ENCODE assay signal across 1 cellular context in the genomic region with DNA sequence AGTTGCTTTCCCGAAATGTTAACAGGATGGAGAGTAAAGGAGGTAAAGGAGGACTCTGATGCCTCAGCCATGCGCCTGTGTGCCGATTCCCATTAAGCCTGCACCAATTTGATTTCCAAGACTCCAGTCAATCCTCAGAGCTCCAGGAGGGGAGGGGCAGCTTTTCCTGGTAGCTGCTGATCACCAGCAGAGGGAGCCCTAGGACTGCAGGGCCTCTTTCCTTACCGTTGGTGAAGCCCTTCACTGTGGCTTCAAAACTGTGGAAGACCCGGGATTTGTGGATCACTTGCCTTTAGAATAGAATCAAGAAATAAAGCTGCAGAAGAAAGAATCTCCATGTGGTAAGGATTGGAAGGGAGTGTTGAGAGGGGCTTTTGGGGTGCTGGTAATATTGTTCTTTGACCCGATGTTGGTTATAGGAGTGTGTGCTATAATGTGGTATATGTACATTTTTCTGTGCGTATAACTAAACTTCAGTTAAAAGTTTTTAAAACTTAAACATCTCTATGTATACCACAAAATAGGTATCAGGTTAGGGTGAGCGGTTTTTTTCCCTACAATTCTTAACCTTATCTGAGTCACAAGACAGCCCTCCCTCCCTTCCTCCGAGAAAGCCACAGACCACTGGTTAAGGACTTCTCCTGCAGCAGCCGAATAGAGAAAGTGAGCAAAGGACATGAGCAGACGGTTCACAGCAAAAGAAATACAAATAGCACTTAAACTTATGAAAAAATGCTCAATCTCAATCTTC.
TF ChIP-seq lines count a peak whose summit lies in the region.

No MANE protein-coding gene starts in this region.

TF ChIP-seq in HepG2, 621 proteins besides CTCF, POLR2A, EP300 and RAD21 (continued from another document):
- TF ChIP-seq, protein P1, sequence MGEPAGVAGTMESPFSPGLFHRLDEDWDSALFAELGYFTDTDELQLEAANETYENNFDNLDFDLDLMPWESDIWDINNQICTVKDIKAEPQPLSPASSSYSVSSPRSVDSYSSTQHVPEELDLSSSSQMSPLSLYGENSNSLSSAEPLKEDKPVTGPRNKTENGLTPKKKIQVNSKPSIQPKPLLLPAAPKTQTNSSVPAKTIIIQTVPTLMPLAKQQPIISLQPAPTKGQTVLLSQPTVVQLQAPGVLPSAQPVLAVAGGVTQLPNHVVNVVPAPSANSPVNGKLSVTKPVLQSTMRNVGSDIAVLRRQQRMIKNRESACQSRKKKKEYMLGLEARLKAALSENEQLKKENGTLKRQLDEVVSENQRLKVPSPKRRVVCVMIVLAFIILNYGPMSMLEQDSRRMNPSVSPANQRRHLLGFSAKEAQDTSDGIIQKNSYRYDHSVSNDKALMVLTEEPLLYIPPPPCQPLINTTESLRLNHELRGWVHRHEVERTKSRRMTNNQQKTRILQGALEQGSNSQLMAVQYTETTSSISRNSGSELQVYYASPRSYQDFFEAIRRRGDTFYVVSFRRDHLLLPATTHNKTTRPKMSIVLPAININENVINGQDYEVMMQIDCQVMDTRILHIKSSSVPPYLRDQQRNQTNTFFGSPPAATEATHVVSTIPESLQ (CRISPR knock-in tag; conservative IDR thresholded peaks at IDR 0.05) = peak; percentile 90; the same call in 1 of the 2 replicates
- TF ChIP-seq SAP130 (CRISPR knock-in tag; IDR thresholded peaks at IDR 0.05; ENCODE audit: low read depth) = peak; percentile 38; the same call in 1 of the 2 replicates
- no peak for TF ChIP-seq SP2 (CRISPR knock-in tag; IDR thresholded peaks at IDR 0.05)
- no peak for TF ChIP-seq HMGA1 (CRISPR knock-in tag; conservative IDR thresholded peaks at IDR 0.05)
- TF ChIP-seq ZNF510 (CRISPR knock-in tag; IDR thresholded peaks at IDR 0.05; ENCODE audit: low read depth) = no peak
- TF ChIP-seq, protein P2, sequence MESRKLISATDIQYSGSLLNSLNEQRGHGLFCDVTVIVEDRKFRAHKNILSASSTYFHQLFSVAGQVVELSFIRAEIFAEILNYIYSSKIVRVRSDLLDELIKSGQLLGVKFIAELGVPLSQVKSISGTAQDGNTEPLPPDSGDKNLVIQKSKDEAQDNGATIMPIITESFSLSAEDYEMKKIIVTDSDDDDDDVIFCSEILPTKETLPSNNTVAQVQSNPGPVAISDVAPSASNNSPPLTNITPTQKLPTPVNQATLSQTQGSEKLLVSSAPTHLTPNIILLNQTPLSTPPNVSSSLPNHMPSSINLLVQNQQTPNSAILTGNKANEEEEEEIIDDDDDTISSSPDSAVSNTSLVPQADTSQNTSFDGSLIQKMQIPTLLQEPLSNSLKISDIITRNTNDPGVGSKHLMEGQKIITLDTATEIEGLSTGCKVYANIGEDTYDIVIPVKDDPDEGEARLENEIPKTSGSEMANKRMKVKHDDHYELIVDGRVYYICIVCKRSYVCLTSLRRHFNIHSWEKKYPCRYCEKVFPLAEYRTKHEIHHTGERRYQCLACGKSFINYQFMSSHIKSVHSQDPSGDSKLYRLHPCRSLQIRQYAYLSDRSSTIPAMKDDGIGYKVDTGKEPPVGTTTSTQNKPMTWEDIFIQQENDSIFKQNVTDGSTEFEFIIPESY (CRISPR knock-in tag; IDR thresholded peaks at IDR 0.05) = peak; percentile 49; the same call in 1 of the 2 replicates
- 0 out of 2 replicates have a peak, but pooled peaks have one; percentile 48 for TF ChIP-seq ZNF792 (CRISPR knock-in tag; IDR thresholded peaks at IDR 0.05)
- TF ChIP-seq, protein P3, sequence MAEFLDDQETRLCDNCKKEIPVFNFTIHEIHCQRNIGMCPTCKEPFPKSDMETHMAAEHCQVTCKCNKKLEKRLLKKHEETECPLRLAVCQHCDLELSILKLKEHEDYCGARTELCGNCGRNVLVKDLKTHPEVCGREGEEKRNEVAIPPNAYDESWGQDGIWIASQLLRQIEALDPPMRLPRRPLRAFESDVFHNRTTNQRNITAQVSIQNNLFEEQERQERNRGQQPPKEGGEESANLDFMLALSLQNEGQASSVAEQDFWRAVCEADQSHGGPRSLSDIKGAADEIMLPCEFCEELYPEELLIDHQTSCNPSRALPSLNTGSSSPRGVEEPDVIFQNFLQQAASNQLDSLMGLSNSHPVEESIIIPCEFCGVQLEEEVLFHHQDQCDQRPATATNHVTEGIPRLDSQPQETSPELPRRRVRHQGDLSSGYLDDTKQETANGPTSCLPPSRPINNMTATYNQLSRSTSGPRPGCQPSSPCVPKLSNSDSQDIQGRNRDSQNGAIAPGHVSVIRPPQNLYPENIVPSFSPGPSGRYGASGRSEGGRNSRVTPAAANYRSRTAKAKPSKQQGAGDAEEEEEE (CRISPR knock-in tag; IDR thresholded peaks at IDR 0.05; ENCODE audit: borderline replicate concordance) = peak; percentile 38; the same call in 1 of the 2 replicates
- 0 out of 2 replicates have a peak, but pooled peaks have one; percentile 36 for TF ChIP-seq ZNF761 (CRISPR knock-in tag; conservative IDR thresholded peaks at IDR 0.05)
